In the genomic region with DNA sequence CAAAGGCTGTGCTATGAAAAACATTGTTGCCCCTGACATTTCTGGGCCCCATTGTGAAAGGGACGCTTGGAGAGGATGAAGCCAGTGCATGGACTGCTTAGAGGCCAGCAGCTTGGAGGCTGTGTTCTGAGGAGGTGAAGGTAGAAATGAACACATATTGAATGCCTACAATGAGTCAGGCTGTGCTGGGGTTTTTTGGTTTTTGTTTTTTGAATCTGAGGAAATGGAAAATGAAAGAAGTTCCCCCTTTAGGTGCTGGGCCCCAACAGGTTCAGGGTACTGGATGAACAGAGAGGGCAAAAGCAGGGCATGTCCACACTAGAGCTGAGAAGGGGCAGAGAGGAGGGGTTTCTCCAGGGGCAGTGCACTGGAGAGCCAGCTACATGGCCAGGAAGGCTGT, we compare ENCODE assay signal across 14 cellular contexts.
DNase-seq lines count a peak whose midpoint lies in the region; ATAC-seq lines count a peak whose summit lies in the region.
"Had no signal": no experiment of that assay in that cellular context is flagged by ENCODE, and none has a peak within 500 bp of the region (broad histone marks: within the 10 kb centered on the region; RNA-seq: fewer than 3 reads in every experiment).

No MANE protein-coding gene starts in this region.

- intact Hi-C loops in activated CD4-positive, alpha-beta T cell treated with anti-CD3 and anti-CD28 coated beads for 36 hours (cut with DNase I, micrococcal nuclease): no loop called here
- intact Hi-C loops in activated T-helper 1 cell treated with anti-CD3 and anti-CD28 coated beads, Interleukin-12 subunit alpha, Interleukin-12 subunit beta, Interleukin-2, Interleukin-4 antibody, amounts not matched to agents 30 ng/mL and 10 ng/mL and 1 ng/mL, durations not matched to agents 14 hours and 24 hours and 36 hours (cut with micrococcal nuclease): no loop called here

- no peaks in the 10 kb centered on the region for H3K36me3 Mint-ChIP-seq in activated CD4-positive, alpha-beta T cell treated with anti-CD3 and anti-CD28 coated beads for 36 hours (ENCODE audit: low read depth)
- H3K36me3 Mint-ChIP-seq in activated T-helper 1 cell treated with anti-CD3 and anti-CD28 coated beads, Interleukin-12 subunit alpha, Interleukin-12 subunit beta, Interleukin-2, Interleukin-4 antibody, amounts not matched to agents 30 ng/mL and 10 ng/mL and 1 ng/mL, durations not matched to agents 14 hours and 24 hours and 36 hours (ENCODE audit: low read depth): no peaks in the 10 kb centered on the region

- H3K4me3 Mint-ChIP-seq in activated CD4-positive, alpha-beta T cell treated with anti-CD3 and anti-CD28 coated beads for 36 hours: no peak overlapping the region
- no peak overlapping the region for H3K4me3 Mint-ChIP-seq in activated T-helper 1 cell treated with anti-CD3 and anti-CD28 coated beads, Interleukin-12 subunit alpha, Interleukin-12 subunit beta, Interleukin-2, Interleukin-4 antibody, amounts not matched to agents 30 ng/mL and 10 ng/mL and 1 ng/mL, durations not matched to agents 14 hours and 24 hours and 36 hours
- H3K4me3 Mint-ChIP-seq: central memory CD8-positive, alpha-beta T cell; nephron had no signal

- H3K27ac Mint-ChIP-seq in activated CD4-positive, alpha-beta T cell treated with anti-CD3 and anti-CD28 coated beads for 36 hours: no peak overlapping the region
- H3K27ac Mint-ChIP-seq in activated T-helper 1 cell treated with anti-CD3 and anti-CD28 coated beads, Interleukin-12 subunit alpha, Interleukin-12 subunit beta, Interleukin-2, Interleukin-4 antibody, amounts not matched to agents 30 ng/mL and 10 ng/mL and 1 ng/mL, durations not matched to agents 14 hours and 24 hours and 36 hours: peak overlapping the region; percentile 70
- H3K27ac Mint-ChIP-seq: nephron had no signal

- peak; percentile 53 for ATAC-seq in activated CD4-positive, alpha-beta T cell treated with anti-CD3 and anti-CD28 coated beads for 36 hours
- peak; percentile 86 for ATAC-seq in GM21423 (IDR thresholded peaks at IDR 0.05; ENCODE audit: unreplicated experiment)
- peak; percentile 89 for ATAC-seq in HG03039 (IDR thresholded peaks at IDR 0.05; ENCODE audit: unreplicated experiment)
- ATAC-seq: HCT116 had no signal

- no peaks in the 10 kb centered on the region for H3K27me3 Mint-ChIP-seq in activated CD4-positive, alpha-beta T cell treated with anti-CD3 and anti-CD28 coated beads for 36 hours
- H3K27me3 Mint-ChIP-seq in activated T-helper 1 cell treated with anti-CD3 and anti-CD28 coated beads, Interleukin-12 subunit alpha, Interleukin-12 subunit beta, Interleukin-2, Interleukin-4 antibody, amounts not matched to agents 30 ng/mL and 10 ng/mL and 1 ng/mL, durations not matched to agents 14 hours and 24 hours and 36 hours (ENCODE audit: insufficient read depth): no peaks in the 10 kb centered on the region
- H3K27me3 Mint-ChIP-seq: central memory CD8-positive, alpha-beta T cell had no signal

- peaks cover 9% of the 10 kb centered on the region for H3K9me3 Mint-ChIP-seq in activated CD4-positive, alpha-beta T cell treated with anti-CD3 and anti-CD28 coated beads for 36 hours (ENCODE audit: low read depth)
- peaks cover 19% of the 10 kb centered on the region for H3K9me3 Mint-ChIP-seq in activated T-helper 1 cell treated with anti-CD3 and anti-CD28 coated beads, Interleukin-12 subunit alpha, Interleukin-12 subunit beta, Interleukin-2, Interleukin-4 antibody, amounts not matched to agents 30 ng/mL and 10 ng/mL and 1 ng/mL, durations not matched to agents 14 hours and 24 hours and 36 hours

- CTCF ChIA-PET in activated CD4-positive, alpha-beta T cell treated with anti-CD3 and anti-CD28 coated beads for 36 hours (lab: Charles Lee): no interaction called here

- POLR2A ChIA-PET in activated CD4-positive, alpha-beta T cell treated with anti-CD3 and anti-CD28 coated beads for 36 hours (lab: Charles Lee): no interaction called here

- peak; percentile 7 for DNase-seq in activated CD4-positive, alpha-beta T cell treated with anti-CD3 and anti-CD28 coated beads for 36 hours
- DNase-seq in activated CD4-positive, alpha-beta T cell treated with anti-CD3 and anti-CD28 coated beads, Interleukin-2, amount 50 U/mL, for 48 hours: no peak
- DNase-seq in activated T-helper 1 cell treated with anti-CD3 and anti-CD28 coated beads, Interleukin-12 subunit alpha, Interleukin-12 subunit beta, Interleukin-2, Interleukin-4 antibody, amounts not matched to agents 30 ng/mL and 10 ng/mL and 1 ng/mL, durations not matched to agents 14 hours and 24 hours and 36 hours (ENCODE audit: low spot score): no peak
- DNase-seq in UCSD-AML1 (lab: John Stamatoyannopoulos, UW; ENCODE audit: unreplicated experiment) (no peak), NCI-H1417 (lab: John Stamatoyannopoulos, UW) (no peak), cerebellum (ENCODE audit: low spot score) (no peak)
- DNase-seq: MV-4-11, spleen, T1000 had no signal

- no peaks in the 10 kb centered on the region for H3K4me1 Mint-ChIP-seq in activated CD4-positive, alpha-beta T cell treated with anti-CD3 and anti-CD28 coated beads for 36 hours
- H3K4me1 Mint-ChIP-seq in activated T-helper 1 cell treated with anti-CD3 and anti-CD28 coated beads, Interleukin-12 subunit alpha, Interleukin-12 subunit beta, Interleukin-2, Interleukin-4 antibody, amounts not matched to agents 30 ng/mL and 10 ng/mL and 1 ng/mL, durations not matched to agents 14 hours and 24 hours and 36 hours (ENCODE audit: low read depth): peaks cover 17% of the 10 kb centered on the region
- H3K4me1 Mint-ChIP-seq: central memory CD8-positive, alpha-beta T cell; nephron had no signal
